In the genomic region with DNA sequence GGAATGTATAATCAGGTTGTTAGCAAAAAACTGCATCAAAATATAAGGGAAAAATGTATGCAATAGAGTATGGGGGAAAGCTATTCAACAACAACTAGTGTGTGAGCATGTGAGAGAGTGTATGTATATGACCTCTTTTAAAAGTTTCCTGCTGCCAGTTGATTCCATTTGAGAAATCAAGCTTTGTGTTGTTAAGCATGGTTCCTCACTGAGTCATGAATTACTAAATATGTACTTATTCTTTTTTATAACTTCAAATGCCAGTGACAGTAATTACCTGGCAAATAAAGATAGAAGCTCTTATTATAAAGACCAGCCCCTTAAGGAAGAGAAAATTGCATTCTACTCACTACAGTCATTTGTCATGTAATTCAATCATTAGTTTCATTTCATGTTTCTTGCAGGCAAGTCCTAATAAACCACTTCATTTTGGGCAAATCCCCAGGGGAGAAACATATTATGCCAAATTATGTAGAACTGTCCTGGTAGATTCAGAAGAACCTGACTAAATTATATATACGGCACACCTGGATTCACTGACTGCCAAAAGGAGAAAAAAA, we compare ENCODE assay signal across 21 cellular contexts. TPM values are rescaled to one million over a fixed set of nuclear protein-coding genes. Genes with fewer than 3 reads are reported as not detected.
DNase-seq lines count a peak whose midpoint lies in the region; ATAC-seq and TF ChIP-seq lines count a peak whose summit lies in the region.
"Had no signal": no experiment of that assay in that cellular context is flagged by ENCODE, and none has a peak within 500 bp of the region (broad histone marks: within the 10 kb centered on the region; RNA-seq: fewer than 3 reads in every experiment).

No MANE protein-coding gene starts in this region.

- intact Hi-C loops in esophagus muscularis mucosa (cut with DNase I) = no loop called here

- ATAC-seq in RWPE2 (ENCODE audit: low read depth) = peak; percentile 90
- peak; percentile 75 for ATAC-seq in esophagus mucosa
- peak; percentile 51 for ATAC-seq in omental fat pad (ENCODE audit: low FRiP score)
- no peak for ATAC-seq in GM18511 (IDR thresholded peaks at IDR 0.05; ENCODE audit: unreplicated experiment)
- ATAC-seq: T-cell had no signal

- TF ChIP-seq EP300 in esophagus muscularis mucosa (IDR thresholded peaks at IDR 0.05) = no peak

- TF ChIP-seq CTCF in RWPE2 (IDR thresholded peaks at IDR 0.05; ENCODE audit: poor library complexity, severe bottlenecking) (no peak), omental fat pad (IDR thresholded peaks at IDR 0.05) (no peak), esophagus muscularis mucosa (IDR thresholded peaks at IDR 0.05) (no peak)

- peaks cover 30% of the 10 kb centered on the region for H3K4me1 ChIP-seq in RWPE2 (ENCODE audit: insufficient read depth, poor library complexity, severe bottlenecking)
- H3K4me1 ChIP-seq in esophagus muscularis mucosa = no peaks in the 10 kb centered on the region
- H3K4me1 ChIP-seq: SJSA1 had no signal

- H3K27ac ChIP-seq in RWPE2 (ENCODE audit: poor library complexity, severe bottlenecking) (peak overlapping the region; percentile 58), esophagus muscularis mucosa (replicated peaks in 1 of 4) (no peak overlapping the region)
- H3K27ac ChIP-seq: 22Rv1, brain microvascular endothelial cell, Peyer's patch, SJSA1 had no signal

- H3K36me3 ChIP-seq in RWPE2 (ENCODE audit: low read depth) (no peaks in the 10 kb centered on the region), esophagus muscularis mucosa (peaks cover 5 to 46% (median 19%) of the 10 kb centered on the region in 4 donors)
- H3K36me3 ChIP-seq: brain microvascular endothelial cell, SJSA1 had no signal

- H3K4me3 ChIP-seq in RWPE2 (ENCODE audit: severe bottlenecking) (no peak overlapping the region), esophagus muscularis mucosa (no peak overlapping the region)
- H3K4me3 ChIP-seq: Peyer's patch, SJSA1 had no signal

- peak; percentile 27 for DNase-seq in DMS79 treated with DMSO at 0.1 percent for 48 hours (lab: John Stamatoyannopoulos, UW)
- DNase-seq in DMS79 (lab: John Stamatoyannopoulos, UW) = no peak
- DNase-seq in RWPE2 (ENCODE audit: low spot score) = no peak
- DNase-seq in omental fat pad (ENCODE audit: low spot score) = no peak
- DNase-seq in esophagus muscularis mucosa (ENCODE audit: extremely low spot score) = no peak
- DNase-seq in DMS153 (lab: John Stamatoyannopoulos, UW) = no peak
- DNase-seq: activated CD4-positive, alpha-beta T cell treated with anti-CD3 and anti-CD28 coated beads for 1 hour; activated gamma-delta T cell; activated T-cell treated with anti-CD3 and anti-CD28 coated beads, Interleukin-2, amount 50 U/mL, for 1 hour; brain microvascular endothelial cell; cortex of kidney; Karpas-422; NCI-H2029 treated with DMSO at 0.1 percent for 48 hours; NCI-H446 treated with DMSO at 0.1 percent for 48 hours; NK-92 treated with Interleukin-12 subunit alpha and Interleukin-12 subunit beta, amount 100 ng/mL, for 24 hours; Peyer's patch; T-cell had no signal

- 93% methylated on average over 1 of the region's 1 CpG for WGBS in esophagus muscularis mucosa

- no peaks in the 10 kb centered on the region for H3K27me3 ChIP-seq in RWPE2 (ENCODE audit: insufficient read depth, poor library complexity, severe bottlenecking)
- H3K27me3 ChIP-seq in esophagus muscularis mucosa = no peaks in the 10 kb centered on the region
- H3K27me3 ChIP-seq: brain microvascular endothelial cell, Peyer's patch, SJSA1 had no signal

- TF ChIP-seq POLR2A in esophagus muscularis mucosa (IDR thresholded peaks at IDR 0.05; ENCODE audit: low read depth) = no peak

- H3K9me3 ChIP-seq in RWPE2 (ENCODE audit: severe bottlenecking) (no peaks in the 10 kb centered on the region), esophagus muscularis mucosa (no peaks in the 10 kb centered on the region)
- H3K9me3 ChIP-seq: Peyer's patch, SJSA1 had no signal

RNA-seq across cellular contexts. Expression of gene RASGEF1B, which starts 19.2 kb away (rescaled TPM):
- total RNA-seq in esophagus mucosa = 15.0 TPM
- total RNA-seq in omental fat pad = 10 to 100 TPM; 35.0 to 56.7 (median 50.2) TPM
- total RNA-seq in esophagus muscularis mucosa = 10 to 100 TPM in 1 of 4 donors, 1 to 10 TPM in 3; 5.2 to 18.6 (median 6.2) TPM
- total RNA-seq: SJSA1 had no signal
